Comparison of ENCODE assay signal across 22 cellular contexts in the genomic region with DNA sequence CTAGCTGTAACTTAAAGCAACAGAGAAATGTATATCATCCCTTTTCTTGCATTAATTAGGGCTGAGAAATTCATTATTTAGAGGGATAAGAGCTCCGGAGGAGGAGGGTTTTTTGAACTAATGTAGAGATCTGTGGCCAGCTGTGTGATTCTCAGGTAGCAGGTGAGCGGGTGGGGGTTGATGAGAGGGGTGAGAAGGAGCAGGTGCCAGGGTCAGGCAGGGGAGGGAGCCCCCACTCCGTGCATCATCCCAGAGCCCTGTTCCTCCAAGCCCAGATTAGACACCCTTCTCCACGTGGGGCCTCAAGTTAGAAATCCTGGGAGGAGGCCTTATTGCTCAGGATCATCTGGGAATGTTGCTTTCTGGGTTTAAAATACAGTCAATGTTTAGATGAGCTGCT. TPM values are rescaled to one million over a fixed set of nuclear protein-coding genes. Genes with fewer than 3 reads are reported as not detected.
DNase-seq lines count a peak whose midpoint lies in the region; TF ChIP-seq lines count a peak whose summit lies in the region.
"Had no signal": no experiment of that assay in that cellular context is flagged by ENCODE, and none has a peak within 500 bp of the region (broad histone marks: within the 10 kb centered on the region; RNA-seq: fewer than 3 reads in every experiment).

No MANE protein-coding gene starts in this region.

- no peak overlapping the region for H2AFZ ChIP-seq in OCI-LY3 (ENCODE audit: low read depth, low read length)

- WGBS in thyroid gland, 2 donors: 49 to 67% methylated on average over 4 of the region's 4 CpGs

- peak overlapping the region; percentile 28 for H3K4me3 Mint-ChIP-seq in MCF 10A (ENCODE audit: unreplicated experiment)
- H3K4me3 Mint-ChIP-seq: activated B cell treated with CpG ODN at 0.5 μM for 24 hours; activated naive CD4-positive, alpha-beta T cell treated with anti-CD3 and anti-CD28 coated beads, Interleukin-2, amount 10 ng/mL, durations not matched to agents 7 days and 5 days; activated T-cell treated with anti-CD3 and anti-CD28 coated beads, Interleukin-2, amount 50 U/mL, for 4 hours; nephron had no signal

- intact Hi-C loops in MCF 10A (cut with micrococcal nuclease) (loop anchor here (5.0 kb wide), 1 partner anchor 78 kb away; no protein-coding TSS in a partner anchor), breast epithelium (cut with DNase I; ENCODE audit: low total_unique reads) (no loop called here), thyroid gland (cut with DNase I) (no loop called here)

- no peaks in the 10 kb centered on the region for H3K27me3 Mint-ChIP-seq in MCF 10A (ENCODE audit: insufficient read depth, unreplicated experiment)

- peaks cover 100% of the 10 kb centered on the region for H3K36me3 Mint-ChIP-seq in MCF 10A (ENCODE audit: insufficient read depth, unreplicated experiment)

- H3K4me1 Mint-ChIP-seq in MCF 10A (ENCODE audit: insufficient read depth, unreplicated experiment): peaks cover 84% of the 10 kb centered on the region

- DNase-seq in MCF 10A (ENCODE audit: unreplicated experiment) (no peak), breast epithelium (ENCODE audit: low spot score in 2 of 2) (no peak), mesenteric fat pad (ENCODE audit: low spot score) (peak; percentile 43), thyroid gland (no peak), NCI-H345 treated with DMSO at 0.1 percent for 48 hours (lab: John Stamatoyannopoulos, UW; ENCODE audit: unreplicated experiment) (no peak), NCI-H526 (lab: John Stamatoyannopoulos, UW) (no peak)
- DNase-seq in effector memory CD4-positive, alpha-beta T cell: no peak
- DNase-seq: activated B cell treated with CpG ODN at 0.5 μM for 24 hours; activated naive CD4-positive, alpha-beta T cell treated with anti-CD3 and anti-CD28 coated beads, Interleukin-2, amount 10 ng/mL, durations not matched to agents 7 days and 5 days; activated T-cell treated with anti-CD3 and anti-CD28 coated beads, Interleukin-2, amount 50 U/mL, for 4 hours; colonic mucosa; hypothalamus; kidney; mesenchymal stem cell; NCI-H146; NCI-H345; stimulated activated CD4-positive, alpha-beta T cell treated with anti-CD3 and anti-CD28 coated beads, Interleukin-12 subunit alpha, Interleukin-12 subunit beta, amount 100 ng/mL, for 4 hours; stimulated activated CD8-positive, alpha-beta memory T cell treated with anti-CD3 and anti-CD28 coated beads, Interleukin-4, amount 100 ng/mL, for 48 hours had no signal

- H3K4me1 ChIP-seq in breast epithelium (peaks cover 15 to 56% of the 10 kb centered on the region in 2 donors), OCI-LY3 (ENCODE audit: low read length) (peaks cover 25% of the 10 kb centered on the region), thyroid gland (peaks cover 97 to 100% of the 10 kb centered on the region in 2 donors)
- H3K4me1 ChIP-seq in effector memory CD4-positive, alpha-beta T cell (ENCODE audit: control insufficient read depth, insufficient read depth, low read length, poor library complexity, severe bottlenecking): peaks cover 15% of the 10 kb centered on the region
- H3K4me1 ChIP-seq: HAP-1, SJSA1 had no signal

- POLR2A ChIA-PET in MCF 10A (lab: Yijun Ruan, JAX): interaction anchor here (0.6 to 1.0 kb wide), 6 partner anchors 13 to 1125 kb away, joined by 3 to 5 read pairs (median 3); a partner anchor contains a TSS

- no peaks in the 10 kb centered on the region for H3K9me3 Mint-ChIP-seq in MCF 10A (ENCODE audit: unreplicated experiment)
- H3K9me3 Mint-ChIP-seq: activated B cell treated with CpG ODN at 0.5 μM for 24 hours; activated naive CD4-positive, alpha-beta T cell treated with anti-CD3 and anti-CD28 coated beads, Interleukin-2, amount 10 ng/mL, durations not matched to agents 7 days and 5 days; activated T-cell treated with anti-CD3 and anti-CD28 coated beads, Interleukin-2, amount 50 U/mL, for 4 hours; nephron had no signal

- H3K27ac Mint-ChIP-seq in MCF 10A (ENCODE audit: low read depth, unreplicated experiment): peak overlapping the region; percentile 46
- H3K27ac Mint-ChIP-seq: activated B cell treated with CpG ODN at 0.5 μM for 24 hours; activated naive CD4-positive, alpha-beta T cell treated with anti-CD3 and anti-CD28 coated beads, Interleukin-2, amount 10 ng/mL, durations not matched to agents 7 days and 5 days; nephron had no signal

- H3K27me3 ChIP-seq in breast epithelium (no peaks in the 10 kb centered on the region), OCI-LY3 (ENCODE audit: low read depth, low read length) (peaks cover 10% of the 10 kb centered on the region; the same call in 1 of the 2 replicates), thyroid gland (no peaks in the 10 kb centered on the region)
- H3K27me3 ChIP-seq in effector memory CD4-positive, alpha-beta T cell (replicated peaks; ENCODE audit: control insufficient read depth, insufficient read depth, low read length, poor library complexity, severe bottlenecking): no peaks in the 10 kb centered on the region
- H3K27me3 ChIP-seq: colonic mucosa had no signal

- BruUV-seq in MCF 10A (replicated peaks; lab: Mats Ljungman, UMichigan): no TSS peak

- peak overlapping the region; percentile 34 for H3K4me2 ChIP-seq in OCI-LY3 (ENCODE audit: low read length)

- no peaks in the 10 kb centered on the region for H3K9me3 ChIP-seq in breast epithelium
- no peaks in the 10 kb centered on the region for H3K9me3 ChIP-seq in OCI-LY3 (ENCODE audit: insufficient read depth, low read length)
- no peaks in the 10 kb centered on the region for H3K9me3 ChIP-seq in thyroid gland
- H3K9me3 ChIP-seq in effector memory CD4-positive, alpha-beta T cell (ENCODE audit: control insufficient read depth, low read length): no peaks in the 10 kb centered on the region
- H3K9me3 ChIP-seq: colonic mucosa, HAP-1, SJSA1 had no signal

- H3K4me3 ChIP-seq in breast epithelium: peak overlapping the region in 1 of 3 donors; percentile 3
- no peak overlapping the region for H3K4me3 ChIP-seq in OCI-LY3 (ENCODE audit: low read length)
- H3K4me3 ChIP-seq in thyroid gland (replicated peaks in 1 of 3): no peak overlapping the region
- no peak overlapping the region for H3K4me3 ChIP-seq in effector memory CD4-positive, alpha-beta T cell (ENCODE audit: insufficient read depth, low read depth, low read length, poor library complexity, severe bottlenecking)
- H3K4me3 ChIP-seq: colonic mucosa, HAP-1, SJSA1 had no signal

- TF ChIP-seq CTCF in MCF 10A (IDR thresholded peaks at IDR 0.05; ENCODE audit: unreplicated experiment): no peak
- TF ChIP-seq CTCF in breast epithelium (IDR thresholded peaks at IDR 0.05): no peak
- no peak for TF ChIP-seq CTCF in OCI-LY3 (IDR thresholded peaks at IDR 0.05; ENCODE audit: low read depth, low read length)
- TF ChIP-seq CTCF in thyroid gland (IDR thresholded peaks at IDR 0.05): no peak

- no peaks in the 10 kb centered on the region for H3K79me2 ChIP-seq in OCI-LY3 (ENCODE audit: low read length)

- no peak overlapping the region for H3K9ac ChIP-seq in OCI-LY3 (ENCODE audit: low read length)

- H4K20me1 ChIP-seq in OCI-LY3 (ENCODE audit: insufficient read depth, low read length): no peaks in the 10 kb centered on the region

- CTCF ChIA-PET in MCF 10A (lab: Yijun Ruan, JAX): no interaction called here

- no peak for TF ChIP-seq POLR2A in breast epithelium (IDR thresholded peaks at IDR 0.05)
- TF ChIP-seq POLR2A in thyroid gland (IDR thresholded peaks at IDR 0.05): no peak

- H3K27ac ChIP-seq in breast epithelium (no peak overlapping the region), OCI-LY3 (ENCODE audit: low read length) (no peak overlapping the region), thyroid gland (peak overlapping the region; percentile 92 to 97 (median 97))
- H3K27ac ChIP-seq in effector memory CD4-positive, alpha-beta T cell (ENCODE audit: insufficient read depth, low read length, poor library complexity, severe bottlenecking): no peak overlapping the region
- H3K27ac ChIP-seq: colonic mucosa, SJSA1 had no signal

- H3K36me3 ChIP-seq in breast epithelium (no peaks in the 10 kb centered on the region), OCI-LY3 (replicated peaks; ENCODE audit: low read depth, low read length) (no peaks in the 10 kb centered on the region), thyroid gland (peaks cover 9 to 14% of the 10 kb centered on the region in 2 donors)
- no peaks in the 10 kb centered on the region for H3K36me3 ChIP-seq in effector memory CD4-positive, alpha-beta T cell (ENCODE audit: control insufficient read depth, insufficient read depth, low read length)
- H3K36me3 ChIP-seq: colonic mucosa, HAP-1, SJSA1 had no signal

RNA-seq across cellular contexts. Expression of a gene that starts 24.9 kb away (rescaled TPM):
- 70.4 and 75.3 TPM in 2 replicates for total RNA-seq in MCF 10A (2022)
- total RNA-seq in breast epithelium: 100 to 1,000 TPM; 236 to 358 (median 271) TPM
- 196 TPM for total RNA-seq in mesenteric fat pad
- total RNA-seq in thyroid gland: 100 to 1,000 TPM; 157 to 385 (median 177) TPM
- total RNA-seq: SJSA1 had no signal

Comparison
In these comparisons a context has a peak if more than half of its experiments do, and no peak if none do; other contexts are left out.
1. H3K27ac ChIP-seq: peak in thyroid gland (3 of 3); none in breast epithelium (0 of 2), OCI-LY3 (single experiment) and effector memory CD4-positive, alpha-beta T cell (single experiment).